Comparison of ENCODE assay signal across 8 cellular contexts in the genomic region with DNA sequence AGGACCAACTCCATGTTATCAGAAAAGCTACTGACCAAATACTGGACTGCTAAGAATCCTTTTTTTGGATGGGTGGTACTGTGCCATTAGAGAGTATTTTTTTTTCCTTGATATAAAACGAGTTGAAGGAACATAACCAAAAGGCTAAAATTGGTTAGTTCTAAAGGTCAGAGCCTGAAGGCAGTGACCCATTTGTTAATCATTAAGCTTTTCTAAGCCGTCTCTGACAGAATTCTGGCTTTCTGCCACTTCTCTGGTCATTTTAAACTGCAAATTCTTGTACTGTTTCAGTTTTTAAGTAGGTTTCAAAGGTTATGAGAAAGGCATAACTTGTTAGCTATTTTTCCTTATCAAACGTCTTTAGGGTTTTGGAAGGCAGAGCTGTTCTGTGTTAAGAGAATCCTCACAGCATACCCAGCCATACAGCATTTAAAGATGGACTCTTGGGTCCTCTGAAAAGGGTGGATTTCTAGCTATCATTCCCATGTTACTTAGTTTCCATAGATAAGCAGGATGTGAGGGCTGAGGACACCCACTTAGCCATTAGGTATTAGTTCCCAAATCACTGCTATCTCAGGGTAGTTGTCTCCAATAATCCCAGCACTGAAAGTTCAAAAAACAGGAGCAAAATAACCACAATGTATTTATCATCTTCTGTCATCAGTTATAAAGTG.
DNase-seq lines count a peak whose midpoint lies in the region; ATAC-seq and TF ChIP-seq lines count a peak whose summit lies in the region.

No MANE protein-coding gene starts in this region.

- H3K4me1 Mint-ChIP-seq in CD14-positive monocyte, result peaks cover 13% of the 10 kb centered on the region

- peak; percentile 37 for ATAC-seq in GM19351 (IDR thresholded peaks at IDR 0.05; ENCODE audit: unreplicated experiment)
- peak; percentile 52 for ATAC-seq in HG03354 (IDR thresholded peaks at IDR 0.05; ENCODE audit: poor library complexity, severe bottlenecking, unreplicated experiment)
- peak; percentile 72 for ATAC-seq in body of pancreas
- no peak for ATAC-seq in lung (ENCODE audit: insufficient read depth, low FRiP score)

- H3K9me3 ChIP-seq in body of pancreas, result no peaks in the 10 kb centered on the region
- H3K9me3 ChIP-seq in lung (ENCODE audit: control insufficient read depth in 2 of 2, insufficient read depth in 1 of 2, low read length in 1 of 2), result no peaks in the 10 kb centered on the region

- DNase-seq in AG08395 (ENCODE audit: low spot score) (peak; percentile 6), body of pancreas (peak; percentile 14 to 61 (median 33)), lung (ENCODE audit: low spot score) (no peak), CD14-positive monocyte (ENCODE audit: low spot score) (no peak), NCI-H524 treated with DMSO at 0.1 percent for 48 hours (lab: John Stamatoyannopoulos, UW) (no peak)
- no peak for DNase-seq in stimulated activated CD4-positive, alpha-beta T cell treated with anti-CD3 and anti-CD28 coated beads, Interleukin-15, amount 100 ng/mL, for 24 hours

- H3K4me3 Mint-ChIP-seq in CD14-positive monocyte, result no peak overlapping the region

- intact Hi-C loops in body of pancreas (cut with DNase I), result loop anchor here (10.0 kb wide), 1 partner anchor 532 kb away; no protein-coding TSS in a partner anchor
- intact Hi-C loops in CD14-positive monocyte (cut with micrococcal nuclease), result loop anchor here (5.0 to 10.0 kb wide), 2 partner anchors 522 to 524 kb away; a partner anchor contains a TSS

- H3K27ac ChIP-seq in body of pancreas (peak overlapping the region; percentile 61 to 89 (median 76)), lung (ENCODE audit: low read depth in 1 of 2, low read length in 1 of 2) (peak overlapping the region; percentile 31 to 75)

- H3K4me1 ChIP-seq in body of pancreas (peaks cover 56% of the 10 kb centered on the region), lung (ENCODE audit: control insufficient read depth in 2 of 2, insufficient read depth in 2 of 2, low read length in 2 of 2) (peaks cover 2 to 4% of the 10 kb centered on the region in 2 donors)

- no peak overlapping the region for H3K4me3 ChIP-seq in body of pancreas
- no peak overlapping the region for H3K4me3 ChIP-seq in lung

- H3K27me3 ChIP-seq in body of pancreas, result no peaks in the 10 kb centered on the region
- H3K27me3 ChIP-seq in lung (ENCODE audit: control insufficient read depth, insufficient read depth), result no peaks in the 10 kb centered on the region

- H3K36me3 Mint-ChIP-seq in CD14-positive monocyte, result no peaks in the 10 kb centered on the region

- TF ChIP-seq CTCF in body of pancreas (IDR thresholded peaks at IDR 0.05) (no peak), lung (IDR thresholded peaks at IDR 0.05; ENCODE audit: control extremely low read depth, extremely low read depth) (no peak), CD14-positive monocyte (IDR thresholded peaks at IDR 0.05) (no peak)

- H3K27ac Mint-ChIP-seq in CD14-positive monocyte, result no peak overlapping the region

- WGBS in body of pancreas, 2 donors, result 1 to 2% methylated on average over 3 of the region's 3 CpGs
- WGBS in lung, 2 donors, result 11 to 17% methylated on average over 3 of the region's 3 CpGs

- peaks cover 0 to 7% (median 3%) of the 10 kb centered on the region in 7 donors for H3K9me3 Mint-ChIP-seq in CD14-positive monocyte

- H3K36me3 ChIP-seq in body of pancreas (replicated peaks in 1 of 2; ENCODE audit: insufficient read depth in 1 of 2, low read depth in 2 of 2) (no peaks in the 10 kb centered on the region), lung (ENCODE audit: control insufficient read depth in 2 of 2, insufficient read depth in 2 of 2, low read length in 2 of 2) (no peaks in the 10 kb centered on the region)

- TF ChIP-seq POLR2A in body of pancreas (IDR thresholded peaks at IDR 0.05), result no peak

- no peaks in the 10 kb centered on the region for H3K27me3 Mint-ChIP-seq in CD14-positive monocyte (ENCODE audit: low read depth in 3 of 3)

Comparison
In these comparisons a context has a peak if more than half of its experiments do, and no peak if none do; other contexts are left out.
1. DNase-seq: peak in AG08395 (single experiment) and body of pancreas (4 of 4); none in lung (single experiment), stimulated activated CD4-positive, alpha-beta T cell treated with anti-CD3 and anti-CD28 coated beads, Interleukin-15, amount 100 ng/mL, for 24 hours (single experiment), CD14-positive monocyte (single experiment) and NCI-H524 treated with DMSO at 0.1 percent for 48 hours (single experiment).